In the genomic region with DNA sequence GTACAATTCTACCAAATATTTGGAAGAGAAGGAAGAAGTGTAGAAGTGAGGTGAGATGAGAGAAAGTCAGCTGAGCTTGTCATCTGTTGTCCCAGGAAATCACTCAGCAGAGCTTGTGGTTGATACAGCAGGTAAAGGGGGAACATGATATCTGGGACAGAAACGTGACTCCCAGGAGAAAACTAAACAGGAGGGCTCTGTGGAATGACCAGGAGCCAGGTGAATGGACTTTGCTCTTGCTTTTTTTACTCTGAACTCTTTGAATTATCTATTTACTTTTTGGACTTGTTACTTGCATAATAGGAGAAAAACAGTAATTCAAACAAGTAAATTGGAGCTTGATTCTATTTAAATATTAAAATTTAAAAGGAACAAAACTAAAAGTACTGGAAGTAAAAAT, we compare ENCODE assay signal across 1 cellular context.
TF ChIP-seq lines count a peak whose summit lies in the region.

No MANE protein-coding gene starts in this region.

TF ChIP-seq in HepG2, 621 proteins besides CTCF, POLR2A, EP300 and RAD21 (continued from another document and continues in another):
- TF ChIP-seq, protein P1, sequence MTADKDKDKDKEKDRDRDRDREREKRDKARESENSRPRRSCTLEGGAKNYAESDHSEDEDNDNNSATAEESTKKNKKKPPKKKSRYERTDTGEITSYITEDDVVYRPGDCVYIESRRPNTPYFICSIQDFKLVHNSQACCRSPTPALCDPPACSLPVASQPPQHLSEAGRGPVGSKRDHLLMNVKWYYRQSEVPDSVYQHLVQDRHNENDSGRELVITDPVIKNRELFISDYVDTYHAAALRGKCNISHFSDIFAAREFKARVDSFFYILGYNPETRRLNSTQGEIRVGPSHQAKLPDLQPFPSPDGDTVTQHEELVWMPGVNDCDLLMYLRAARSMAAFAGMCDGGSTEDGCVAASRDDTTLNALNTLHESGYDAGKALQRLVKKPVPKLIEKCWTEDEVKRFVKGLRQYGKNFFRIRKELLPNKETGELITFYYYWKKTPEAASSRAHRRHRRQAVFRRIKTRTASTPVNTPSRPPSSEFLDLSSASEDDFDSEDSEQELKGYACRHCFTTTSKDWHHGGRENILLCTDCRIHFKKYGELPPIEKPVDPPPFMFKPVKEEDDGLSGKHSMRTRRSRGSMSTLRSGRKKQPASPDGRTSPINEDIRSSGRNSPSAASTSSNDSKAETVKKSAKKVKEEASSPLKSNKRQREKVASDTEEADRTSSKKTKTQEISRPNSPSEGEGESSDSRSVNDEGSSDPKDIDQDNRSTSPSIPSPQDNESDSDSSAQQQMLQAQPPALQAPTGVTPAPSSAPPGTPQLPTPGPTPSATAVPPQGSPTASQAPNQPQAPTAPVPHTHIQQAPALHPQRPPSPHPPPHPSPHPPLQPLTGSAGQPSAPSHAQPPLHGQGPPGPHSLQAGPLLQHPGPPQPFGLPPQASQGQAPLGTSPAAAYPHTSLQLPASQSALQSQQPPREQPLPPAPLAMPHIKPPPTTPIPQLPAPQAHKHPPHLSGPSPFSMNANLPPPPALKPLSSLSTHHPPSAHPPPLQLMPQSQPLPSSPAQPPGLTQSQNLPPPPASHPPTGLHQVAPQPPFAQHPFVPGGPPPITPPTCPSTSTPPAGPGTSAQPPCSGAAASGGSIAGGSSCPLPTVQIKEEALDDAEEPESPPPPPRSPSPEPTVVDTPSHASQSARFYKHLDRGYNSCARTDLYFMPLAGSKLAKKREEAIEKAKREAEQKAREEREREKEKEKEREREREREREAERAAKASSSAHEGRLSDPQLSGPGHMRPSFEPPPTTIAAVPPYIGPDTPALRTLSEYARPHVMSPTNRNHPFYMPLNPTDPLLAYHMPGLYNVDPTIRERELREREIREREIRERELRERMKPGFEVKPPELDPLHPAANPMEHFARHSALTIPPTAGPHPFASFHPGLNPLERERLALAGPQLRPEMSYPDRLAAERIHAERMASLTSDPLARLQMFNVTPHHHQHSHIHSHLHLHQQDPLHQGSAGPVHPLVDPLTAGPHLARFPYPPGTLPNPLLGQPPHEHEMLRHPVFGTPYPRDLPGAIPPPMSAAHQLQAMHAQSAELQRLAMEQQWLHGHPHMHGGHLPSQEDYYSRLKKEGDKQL (CRISPR knock-in tag; IDR thresholded peaks at IDR 0.05; ENCODE audit: low read depth), result no peak
- TF ChIP-seq ZFAT (CRISPR knock-in tag; conservative IDR thresholded peaks at IDR 0.05), result no peak
- no peak for TF ChIP-seq ARNT (IDR thresholded peaks at IDR 0.05)
- TF ChIP-seq PCBP1 (IDR thresholded peaks at IDR 0.05; ENCODE audit: borderline replicate concordance, low read depth, low read length), result no peak
- TF ChIP-seq ZNF614 (CRISPR knock-in tag; IDR thresholded peaks at IDR 0.05; ENCODE audit: borderline replicate concordance), result no peak
- no peak for TF ChIP-seq PCBP2 (optimal IDR thresholded peaks at IDR 0.05; ENCODE audit: low read depth, low read length, poor library complexity, severe bottlenecking)
- peak; percentile 31; the same call in 1 of the 2 replicates for TF ChIP-seq PHF21A (CRISPR knock-in tag; IDR thresholded peaks at IDR 0.05)
- TF ChIP-seq POLR2AphosphoS5 (IDR thresholded peaks at IDR 0.05; ENCODE audit: low read depth, low read length), result no peak
- TF ChIP-seq ZEB1 (IDR thresholded peaks at IDR 0.05; ENCODE audit: insufficient replicate concordance, low read depth), result peak; percentile 88
- no peak for TF ChIP-seq ZSCAN25 (CRISPR knock-in tag; IDR thresholded peaks at IDR 0.05)
- TF ChIP-seq SNRNP70 (IDR thresholded peaks at IDR 0.05; ENCODE audit: low read depth, low read length), result no peak
- TF ChIP-seq NFE2 (CRISPR knock-in tag; IDR thresholded peaks at IDR 0.05), result no peak
- TF ChIP-seq SNAI1 (CRISPR knock-in tag; IDR thresholded peaks at IDR 0.05; ENCODE audit: borderline replicate concordance), result no peak
- TF ChIP-seq ZXDC (CRISPR knock-in tag; IDR thresholded peaks at IDR 0.05), result no peak
- TF ChIP-seq EZH2 (conservative IDR thresholded peaks at IDR 0.05; ENCODE audit: low read depth, low read length), result no peak
- no peak for TF ChIP-seq ZNF263 (CRISPR knock-in tag; IDR thresholded peaks at IDR 0.05)
- peak; percentile 41; the same call in 1 of the 2 replicates for TF ChIP-seq NFIC (IDR thresholded peaks at IDR 0.05; ENCODE audit: low read length)
- no peak for TF ChIP-seq SMAD9 (CRISPR knock-in tag; IDR thresholded peaks at IDR 0.05)
- TF ChIP-seq KDM2A (CRISPR knock-in tag; IDR thresholded peaks at IDR 0.05; ENCODE audit: borderline replicate concordance, low read depth), result no peak
- peak; percentile 55 for TF ChIP-seq GATAD2A (CRISPR knock-in tag; IDR thresholded peaks at IDR 0.05)
- TF ChIP-seq, protein P2, sequence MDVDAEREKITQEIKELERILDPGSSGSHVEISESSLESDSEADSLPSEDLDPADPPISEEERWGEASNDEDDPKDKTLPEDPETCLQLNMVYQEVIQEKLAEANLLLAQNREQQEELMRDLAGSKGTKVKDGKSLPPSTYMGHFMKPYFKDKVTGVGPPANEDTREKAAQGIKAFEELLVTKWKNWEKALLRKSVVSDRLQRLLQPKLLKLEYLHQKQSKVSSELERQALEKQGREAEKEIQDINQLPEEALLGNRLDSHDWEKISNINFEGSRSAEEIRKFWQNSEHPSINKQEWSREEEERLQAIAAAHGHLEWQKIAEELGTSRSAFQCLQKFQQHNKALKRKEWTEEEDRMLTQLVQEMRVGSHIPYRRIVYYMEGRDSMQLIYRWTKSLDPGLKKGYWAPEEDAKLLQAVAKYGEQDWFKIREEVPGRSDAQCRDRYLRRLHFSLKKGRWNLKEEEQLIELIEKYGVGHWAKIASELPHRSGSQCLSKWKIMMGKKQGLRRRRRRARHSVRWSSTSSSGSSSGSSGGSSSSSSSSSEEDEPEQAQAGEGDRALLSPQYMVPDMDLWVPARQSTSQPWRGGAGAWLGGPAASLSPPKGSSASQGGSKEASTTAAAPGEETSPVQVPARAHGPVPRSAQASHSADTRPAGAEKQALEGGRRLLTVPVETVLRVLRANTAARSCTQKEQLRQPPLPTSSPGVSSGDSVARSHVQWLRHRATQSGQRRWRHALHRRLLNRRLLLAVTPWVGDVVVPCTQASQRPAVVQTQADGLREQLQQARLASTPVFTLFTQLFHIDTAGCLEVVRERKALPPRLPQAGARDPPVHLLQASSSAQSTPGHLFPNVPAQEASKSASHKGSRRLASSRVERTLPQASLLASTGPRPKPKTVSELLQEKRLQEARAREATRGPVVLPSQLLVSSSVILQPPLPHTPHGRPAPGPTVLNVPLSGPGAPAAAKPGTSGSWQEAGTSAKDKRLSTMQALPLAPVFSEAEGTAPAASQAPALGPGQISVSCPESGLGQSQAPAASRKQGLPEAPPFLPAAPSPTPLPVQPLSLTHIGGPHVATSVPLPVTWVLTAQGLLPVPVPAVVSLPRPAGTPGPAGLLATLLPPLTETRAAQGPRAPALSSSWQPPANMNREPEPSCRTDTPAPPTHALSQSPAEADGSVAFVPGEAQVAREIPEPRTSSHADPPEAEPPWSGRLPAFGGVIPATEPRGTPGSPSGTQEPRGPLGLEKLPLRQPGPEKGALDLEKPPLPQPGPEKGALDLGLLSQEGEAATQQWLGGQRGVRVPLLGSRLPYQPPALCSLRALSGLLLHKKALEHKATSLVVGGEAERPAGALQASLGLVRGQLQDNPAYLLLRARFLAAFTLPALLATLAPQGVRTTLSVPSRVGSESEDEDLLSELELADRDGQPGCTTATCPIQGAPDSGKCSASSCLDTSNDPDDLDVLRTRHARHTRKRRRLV (CRISPR knock-in tag; IDR thresholded peaks at IDR 0.05), result no peak
- no peak for TF ChIP-seq HMGA1 (CRISPR knock-in tag; conservative IDR thresholded peaks at IDR 0.05)
- TF ChIP-seq, protein P3, sequence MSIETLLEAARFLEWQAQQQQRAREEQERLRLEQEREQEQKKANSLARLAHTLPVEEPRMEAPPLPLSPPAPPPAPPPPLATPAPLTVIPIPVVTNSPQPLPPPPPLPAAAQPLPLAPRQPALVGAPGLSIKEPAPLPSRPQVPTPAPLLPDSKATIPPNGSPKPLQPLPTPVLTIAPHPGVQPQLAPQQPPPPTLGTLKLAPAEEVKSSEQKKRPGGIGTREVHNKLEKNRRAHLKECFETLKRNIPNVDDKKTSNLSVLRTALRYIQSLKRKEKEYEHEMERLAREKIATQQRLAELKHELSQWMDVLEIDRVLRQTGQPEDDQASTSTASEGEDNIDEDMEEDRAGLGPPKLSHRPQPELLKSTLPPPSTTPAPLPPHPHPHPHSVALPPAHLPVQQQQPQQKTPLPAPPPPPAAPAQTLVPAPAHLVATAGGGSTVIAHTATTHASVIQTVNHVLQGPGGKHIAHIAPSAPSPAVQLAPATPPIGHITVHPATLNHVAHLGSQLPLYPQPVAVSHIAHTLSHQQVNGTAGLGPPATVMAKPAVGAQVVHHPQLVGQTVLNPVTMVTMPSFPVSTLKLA (IDR thresholded peaks at IDR 0.05), result no peak
- TF ChIP-seq ZNF839 (CRISPR knock-in tag; IDR thresholded peaks at IDR 0.05; ENCODE audit: borderline replicate concordance), result no peak
- TF ChIP-seq HOXD1 (CRISPR knock-in tag; IDR thresholded peaks at IDR 0.05), result no peak
- no peak for TF ChIP-seq DMTF1 (CRISPR knock-in tag; IDR thresholded peaks at IDR 0.05)
- no peak for TF ChIP-seq THAP11 (CRISPR knock-in tag; IDR thresholded peaks at IDR 0.05)
- no peak for TF ChIP-seq NFRKB (IDR thresholded peaks at IDR 0.05)
- no peak for TF ChIP-seq MXD4 (CRISPR knock-in tag; IDR thresholded peaks at IDR 0.05)
- no peak for TF ChIP-seq ZNF740 (CRISPR knock-in tag; IDR thresholded peaks at IDR 0.05)
- TF ChIP-seq LCORL (IDR thresholded peaks at IDR 0.05), result no peak
- no peak for TF ChIP-seq LCORL (CRISPR knock-in tag; IDR thresholded peaks at IDR 0.05)
- no peak for TF ChIP-seq ZNF282 (IDR thresholded peaks at IDR 0.05; ENCODE audit: partially characterized antibody)
- no peak for TF ChIP-seq CAMTA2 (CRISPR knock-in tag; IDR thresholded peaks at IDR 0.05; ENCODE audit: borderline replicate concordance)
- no peak for TF ChIP-seq ZNF451 (CRISPR knock-in tag; IDR thresholded peaks at IDR 0.05)
- no peak for TF ChIP-seq HNRNPL (IDR thresholded peaks at IDR 0.05; ENCODE audit: low read depth, low read length)
- TF ChIP-seq KAT7 (CRISPR knock-in tag; IDR thresholded peaks at IDR 0.05; ENCODE audit: borderline replicate concordance), result no peak
- no peak for TF ChIP-seq ATRX (CRISPR knock-in tag; IDR thresholded peaks at IDR 0.05; ENCODE audit: borderline replicate concordance)
- TF ChIP-seq NBN (conservative IDR thresholded peaks at IDR 0.05), result no peak
- TF ChIP-seq ZNF224 (CRISPR knock-in tag; IDR thresholded peaks at IDR 0.05), result no peak
- no peak for TF ChIP-seq ZNF772 (CRISPR knock-in tag; IDR thresholded peaks at IDR 0.05)
- TF ChIP-seq TCF7 (IDR thresholded peaks at IDR 0.05; ENCODE audit: low read depth), result peak; percentile 69
- TF ChIP-seq CCAR2 (optimal IDR thresholded peaks at IDR 0.05; ENCODE audit: low read depth, low read length), result no peak
- no peak for TF ChIP-seq DNMT3B (CRISPR knock-in tag; conservative IDR thresholded peaks at IDR 0.05)
- TF ChIP-seq, protein P4, sequence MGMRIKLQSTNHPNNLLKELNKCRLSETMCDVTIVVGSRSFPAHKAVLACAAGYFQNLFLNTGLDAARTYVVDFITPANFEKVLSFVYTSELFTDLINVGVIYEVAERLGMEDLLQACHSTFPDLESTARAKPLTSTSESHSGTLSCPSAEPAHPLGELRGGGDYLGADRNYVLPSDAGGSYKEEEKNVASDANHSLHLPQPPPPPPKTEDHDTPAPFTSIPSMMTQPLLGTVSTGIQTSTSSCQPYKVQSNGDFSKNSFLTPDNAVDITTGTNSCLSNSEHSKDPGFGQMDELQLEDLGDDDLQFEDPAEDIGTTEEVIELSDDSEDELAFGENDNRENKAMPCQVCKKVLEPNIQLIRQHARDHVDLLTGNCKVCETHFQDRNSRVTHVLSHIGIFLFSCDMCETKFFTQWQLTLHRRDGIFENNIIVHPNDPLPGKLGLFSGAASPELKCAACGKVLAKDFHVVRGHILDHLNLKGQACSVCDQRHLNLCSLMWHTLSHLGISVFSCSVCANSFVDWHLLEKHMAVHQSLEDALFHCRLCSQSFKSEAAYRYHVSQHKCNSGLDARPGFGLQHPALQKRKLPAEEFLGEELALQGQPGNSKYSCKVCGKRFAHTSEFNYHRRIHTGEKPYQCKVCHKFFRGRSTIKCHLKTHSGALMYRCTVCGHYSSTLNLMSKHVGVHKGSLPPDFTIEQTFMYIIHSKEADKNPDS (CRISPR knock-in tag; IDR thresholded peaks at IDR 0.05), result no peak
- no peak for TF ChIP-seq ZMYM2 (CRISPR knock-in tag; IDR thresholded peaks at IDR 0.05)
- TF ChIP-seq PRMT3 (CRISPR knock-in tag; IDR thresholded peaks at IDR 0.05; ENCODE audit: borderline replicate concordance, low read depth), result no peak
- TF ChIP-seq PHB2 (IDR thresholded peaks at IDR 0.05; ENCODE audit: partially characterized antibody), result no peak
- TF ChIP-seq HNRNPLL (IDR thresholded peaks at IDR 0.05; ENCODE audit: low read depth, low read length, poor library complexity, severe bottlenecking), result no peak
